In the genomic region with DNA sequence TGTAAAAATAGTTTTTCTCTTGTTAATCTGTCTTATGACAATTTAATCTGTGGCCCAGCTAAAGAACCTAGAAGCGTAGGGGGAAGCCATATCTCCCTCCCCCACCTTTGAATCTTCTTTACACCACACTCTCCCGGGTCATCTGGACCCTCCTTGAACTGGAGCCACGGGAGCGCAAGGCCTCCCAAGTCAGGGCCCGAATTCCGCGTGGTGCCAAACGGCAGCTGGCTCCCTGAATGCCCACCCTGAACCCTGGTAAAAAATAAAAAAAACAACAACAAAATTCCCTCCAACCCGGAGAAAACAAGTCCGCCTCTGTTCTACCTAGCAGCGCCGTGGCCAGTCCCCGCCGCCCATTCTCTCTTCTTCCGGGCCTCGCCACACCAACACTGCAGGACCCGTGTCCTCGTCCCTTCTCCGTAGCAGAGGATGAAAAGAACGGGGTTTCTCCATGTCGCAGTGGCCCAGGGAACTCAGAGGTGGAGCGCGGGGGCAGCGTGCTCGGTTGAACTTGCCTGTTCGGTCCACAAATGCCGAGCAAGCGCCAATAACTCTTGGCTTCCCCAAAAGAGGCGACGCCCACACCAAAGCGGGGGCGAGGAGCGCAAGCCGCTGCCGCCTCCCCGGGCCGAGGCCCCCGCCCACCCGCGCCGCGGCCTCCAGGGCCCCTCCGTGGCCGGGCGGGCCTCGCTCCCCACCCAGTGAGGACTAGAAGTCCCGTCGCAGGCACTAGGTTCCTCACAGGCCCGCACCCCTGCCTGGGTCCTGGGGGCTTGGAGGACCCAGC, we compare ENCODE assay signal across 8 cellular contexts. TPM values are rescaled to one million over a fixed set of nuclear protein-coding genes. Genes with fewer than 3 reads are reported as not detected.
DNase-seq lines count a peak whose midpoint lies in the region; ATAC-seq and TF ChIP-seq lines count a peak whose summit lies in the region.

No MANE protein-coding gene starts in this region.

- H3K27ac Mint-ChIP-seq in activated naive CD8-positive, alpha-beta T cell treated with anti-CD3 and anti-CD28 coated beads, Interleukin-2, amount 50 U/mL, for 24 hours, result peak overlapping the region; percentile 54
- H3K27ac Mint-ChIP-seq in progenitor cell of endocrine pancreas, result peak overlapping the region; percentile 94

- H3K27me3 ChIP-seq in DOHH2 (ENCODE audit: control insufficient read depth, low read length) (peaks cover 28% of the 10 kb centered on the region), HUES64 (ENCODE audit: insufficient read depth, low read length) (peaks cover 96% of the 10 kb centered on the region), heart right ventricle (no peaks in the 10 kb centered on the region), vagina (no peaks in the 10 kb centered on the region)

- H3K4me1 ChIP-seq in DOHH2 (ENCODE audit: control insufficient read depth, low read length), result peaks cover 11% of the 10 kb centered on the region
- H3K4me1 ChIP-seq in HUES64 (ENCODE audit: insufficient read depth, low read length), result peaks cover 11% of the 10 kb centered on the region
- peaks cover 0 to 52% (median 38%) of the 10 kb centered on the region in 9 donors for H3K4me1 ChIP-seq in heart right ventricle
- peaks cover 49% of the 10 kb centered on the region for H3K4me1 ChIP-seq in vagina

- WGBS in HUES64, result 1% methylated on average over 49 of the region's 49 CpGs
- 0% methylated on average over 42 to 49 of the region's 49 CpGs for WGBS in heart right ventricle, 2 donors

- H3K36me3 ChIP-seq in DOHH2 (ENCODE audit: control insufficient read depth, low read length) (no peaks in the 10 kb centered on the region), HUES64 (ENCODE audit: insufficient read depth, low read length) (no peaks in the 10 kb centered on the region), heart right ventricle (peaks cover 0 to 7% (median 0%) of the 10 kb centered on the region in 9 donors), vagina (no peaks in the 10 kb centered on the region)

- peaks cover 3% of the 10 kb centered on the region for H3K9me3 Mint-ChIP-seq in activated naive CD8-positive, alpha-beta T cell treated with anti-CD3 and anti-CD28 coated beads, Interleukin-2, amount 50 U/mL, for 24 hours
- peaks cover 3% of the 10 kb centered on the region for H3K9me3 Mint-ChIP-seq in progenitor cell of endocrine pancreas (ENCODE audit: low read depth)

- no peaks in the 10 kb centered on the region for H3K79me2 ChIP-seq in DOHH2 (ENCODE audit: control insufficient read depth, low read length)

- H3K9me2 ChIP-seq in DOHH2 (replicated peaks; ENCODE audit: control insufficient read depth, low read length), result no peaks in the 10 kb centered on the region

- intact Hi-C loops in heart right ventricle (cut with DNase I), result loop anchor here in 9 of 10 donors (2.0 to 10.0 kb wide), 12 partner anchors 15 to 167 kb away; partner anchors contain the start of genes KBTBD2 (in 5 of the 9), FKBP9 (in 3 of the 9) and RP9 (in 2 of the 9)
- intact Hi-C loops in vagina (cut with DNase I), result no loop called here

- peak overlapping the region; percentile 38; the same call in 1 of the 2 replicates for H3K9ac ChIP-seq in HUES64 (ENCODE audit: low read depth, low read length)

- peak; percentile 71 for ATAC-seq in GM21529 (IDR thresholded peaks at IDR 0.05; ENCODE audit: unreplicated experiment)
- ATAC-seq in activated naive CD8-positive, alpha-beta T cell treated with anti-CD3 and anti-CD28 coated beads, Interleukin-2, amount 50 U/mL, for 24 hours, result no peak
- peak; percentile 74 to 89 (median 82) for ATAC-seq in heart right ventricle

- DNase-seq in SKM-1 treated with dmso at 0.1 percent for 144 hours (lab: John Stamatoyannopoulos, UW; ENCODE audit: unreplicated experiment), result peak; percentile 41
- DNase-seq in activated naive CD8-positive, alpha-beta T cell treated with anti-CD3 and anti-CD28 coated beads, Interleukin-2, amount 50 U/mL, for 24 hours, result peak; percentile 50
- peak; percentile 70 to 72 for DNase-seq in heart right ventricle
- peak; percentile 32 for DNase-seq in progenitor cell of endocrine pancreas (ENCODE audit: low spot score, unreplicated experiment)
- no peak for DNase-seq in vagina (ENCODE audit: extremely low spot score in 2 of 2)

- H3K36me3 Mint-ChIP-seq in activated naive CD8-positive, alpha-beta T cell treated with anti-CD3 and anti-CD28 coated beads, Interleukin-2, amount 50 U/mL, for 24 hours (ENCODE audit: low read depth), result no peaks in the 10 kb centered on the region
- peaks cover 9% of the 10 kb centered on the region for H3K36me3 Mint-ChIP-seq in progenitor cell of endocrine pancreas (ENCODE audit: insufficient read depth)

- H3K4me2 ChIP-seq in DOHH2 (ENCODE audit: low read length), result peak overlapping the region; percentile 79

- H3K27ac ChIP-seq in DOHH2 (ENCODE audit: low read depth, low read length) (no peak overlapping the region), HUES64 (ENCODE audit: low read depth, low read length) (no peak overlapping the region), heart right ventricle (peak overlapping the region; percentile 76 to 99 (median 98)), vagina (peak overlapping the region; percentile 99)

- H3K9me3 ChIP-seq in DOHH2 (ENCODE audit: control insufficient read depth, insufficient read depth, low read length) (peaks cover 7% of the 10 kb centered on the region), HUES64 (ENCODE audit: insufficient read depth, low read depth, low read length) (peaks cover 8% of the 10 kb centered on the region), heart right ventricle (peaks cover 0 to 10% (median 0%) of the 10 kb centered on the region in 11 donors), vagina (no peaks in the 10 kb centered on the region)

- TF ChIP-seq POLR2A in vagina (IDR thresholded peaks at IDR 0.05), result peak in 1 of 2 donors; percentile 13

- no peak for TF ChIP-seq CTCF in DOHH2 (IDR thresholded peaks at IDR 0.05; ENCODE audit: low read depth, low read length, poor library complexity, severe bottlenecking)
- no peak for TF ChIP-seq CTCF in heart right ventricle (IDR thresholded peaks at IDR 0.05)
- no peak for TF ChIP-seq CTCF in progenitor cell of endocrine pancreas (IDR thresholded peaks at IDR 0.05; ENCODE audit: unreplicated experiment)
- TF ChIP-seq CTCF in vagina (IDR thresholded peaks at IDR 0.05), result no peak

- H4K20me1 ChIP-seq in DOHH2 (ENCODE audit: control insufficient read depth, insufficient read depth, low read depth, low read length), result no peaks in the 10 kb centered on the region

- peaks cover 16% of the 10 kb centered on the region for H3K4me1 Mint-ChIP-seq in activated naive CD8-positive, alpha-beta T cell treated with anti-CD3 and anti-CD28 coated beads, Interleukin-2, amount 50 U/mL, for 24 hours
- H3K4me1 Mint-ChIP-seq in progenitor cell of endocrine pancreas (ENCODE audit: low read depth), result peaks cover 15% of the 10 kb centered on the region

- no peaks in the 10 kb centered on the region for H3F3A ChIP-seq in DOHH2 (ENCODE audit: control insufficient read depth, insufficient read depth)

- H3K4me3 ChIP-seq in DOHH2 (ENCODE audit: low read length), result peak overlapping the region; percentile 66
- H3K4me3 ChIP-seq in HUES64 (ENCODE audit: low read length), result peak overlapping the region; percentile 48
- peak overlapping the region; percentile 40 to 99 (median 87) for H3K4me3 ChIP-seq in heart right ventricle
- peak overlapping the region; percentile 82 to 90 for H3K4me3 ChIP-seq in vagina

- peak overlapping the region; percentile 87 for H3K4me3 Mint-ChIP-seq in activated naive CD8-positive, alpha-beta T cell treated with anti-CD3 and anti-CD28 coated beads, Interleukin-2, amount 50 U/mL, for 24 hours
- H3K4me3 Mint-ChIP-seq in progenitor cell of endocrine pancreas (ENCODE audit: low read depth), result peak overlapping the region; percentile 85

- H3K27me3 Mint-ChIP-seq in activated naive CD8-positive, alpha-beta T cell treated with anti-CD3 and anti-CD28 coated beads, Interleukin-2, amount 50 U/mL, for 24 hours, result peaks cover 8% of the 10 kb centered on the region
- H3K27me3 Mint-ChIP-seq in progenitor cell of endocrine pancreas, result peaks cover 6% of the 10 kb centered on the region

RNA-seq across cellular contexts. Expression of gene FKBP9, which starts 15.1 kb away (rescaled TPM):
- polyA plus RNA-seq in HUES64 (2013, experiment 1 of 2), result 8.8 TPM
- 12.0 TPM for polyA plus RNA-seq in HUES64 (2013, experiment 2 of 2)
- total RNA-seq in heart right ventricle (100 to 1,000 TPM; 103 to 158 (median 122) TPM), progenitor cell of endocrine pancreas (86.4 and 90.7 TPM in 2 replicates), vagina (113 TPM)
- 10 to 100 TPM; 32.2 to 36.7 TPM for polyA plus RNA-seq in heart right ventricle

RNA-seq across cellular contexts. Expression of gene KBTBD2, which starts 50.6 kb away (rescaled TPM):
- 29.0 TPM for polyA plus RNA-seq in HUES64 (2013, experiment 1 of 2)
- polyA plus RNA-seq in HUES64 (2013, experiment 2 of 2), result 32.0 TPM
- total RNA-seq in heart right ventricle (10 to 100 TPM; 22.0 to 34.1 (median 24.9) TPM), progenitor cell of endocrine pancreas (47.5 and 48.1 TPM in 2 replicates), vagina (30.0 TPM)
- polyA plus RNA-seq in heart right ventricle, result 10 to 100 TPM; 13.3 to 15.9 TPM

Comparison
In these comparisons a context has a peak if more than half of its experiments do, and no peak if none do; other contexts are left out.
1. H3K27ac ChIP-seq: peak in heart right ventricle (10 of 10) and vagina (single experiment); none in DOHH2 (single experiment) and HUES64 (single experiment).
2. DNase-seq: peak in SKM-1 treated with dmso at 0.1 percent for 144 hours (single experiment), activated naive CD8-positive, alpha-beta T cell treated with anti-CD3 and anti-CD28 coated beads, Interleukin-2, amount 50 U/mL, for 24 hours (single experiment), heart right ventricle (2 of 2) and progenitor cell of endocrine pancreas (single experiment); none in vagina (0 of 2).
3. Peak in every context shown above with its lines, with median percentiles within 50 percentile points of each other: H3K4me3 ChIP-seq.